14 cellular contexts compared by ENCODE assay signal in the genomic region with DNA sequence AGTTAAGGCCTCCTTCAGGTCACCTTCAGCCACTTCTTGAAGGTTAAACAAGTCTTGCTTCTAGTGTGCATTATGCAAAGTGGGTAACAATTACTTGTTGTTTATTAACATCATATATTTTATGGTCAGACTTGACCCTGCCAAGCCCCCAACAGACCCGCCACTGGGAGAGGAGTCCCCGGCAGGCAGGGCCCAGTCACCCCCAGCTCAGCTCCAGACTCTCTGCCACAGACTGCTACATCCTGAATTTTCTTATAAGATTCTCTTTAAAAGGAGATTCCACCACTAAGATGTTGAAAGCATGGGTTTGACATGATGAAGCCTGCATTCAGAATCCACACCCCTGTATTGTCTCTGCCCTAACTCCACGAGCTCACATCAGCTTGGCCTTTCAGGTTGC.
DNase-seq lines count a peak whose midpoint lies in the region; ATAC-seq and TF ChIP-seq lines count a peak whose summit lies in the region.
"Had no signal": no experiment of that assay in that cellular context is flagged by ENCODE, and none has a peak within 500 bp of the region (broad histone marks: within the 10 kb centered on the region; RNA-seq: fewer than 3 reads in every experiment).

No MANE protein-coding gene starts in this region.

- DNase-seq in WERI-Rb-1 (no peak), glutamatergic neuron (no peak), mucosa of gallbladder (ENCODE audit: low spot score) (peak; percentile 6), osteocyte (ENCODE audit: extremely low spot score, unreplicated experiment) (peak; percentile 76), Right ventricle myocardium inferior (ENCODE audit: missing footprints) (no peak)
- DNase-seq in central memory CD4-positive, alpha-beta T cell: no peak
- no peak for DNase-seq in CD8-positive, alpha-beta memory T cell
- DNase-seq: CD8-positive, alpha-beta T cell; COR-L47; DMS53; DND-41 had no signal

- TF ChIP-seq CTCF in WERI-Rb-1 (IDR thresholded peaks at IDR 0.05; ENCODE audit: low read depth, low read length) (no peak), glutamatergic neuron (IDR thresholded peaks at IDR 0.05; ENCODE audit: partially characterized antibody, unreplicated experiment) (no peak), osteocyte (IDR thresholded peaks at IDR 0.05) (no peak)

- intact Hi-C loops in Right ventricle myocardium inferior (cut with DNase I): no loop called here

- H3K27me3 ChIP-seq in WERI-Rb-1 (ENCODE audit: insufficient read depth, low read depth, severe bottlenecking): no peaks in the 10 kb centered on the region
- H3K27me3 ChIP-seq in CD8-positive, alpha-beta memory T cell (ENCODE audit: insufficient read depth, low read length, poor library complexity, severe bottlenecking): no peaks in the 10 kb centered on the region
- H3K27me3 ChIP-seq: BLaER1 treated with 17β-estradiol and CSF1 and Interleukin-3, amounts not matched to agents 10 nM and 100 nM had no signal

- POLR2A ChIA-PET in CD8-positive, alpha-beta memory T cell (lab: Charles Lee): no interaction called here

- CTCF ChIA-PET in CD8-positive, alpha-beta memory T cell (lab: Charles Lee): no interaction called here

- H3K27ac Mint-ChIP-seq in glutamatergic neuron (ENCODE audit: unreplicated experiment): peak overlapping the region; percentile 38
- H3K27ac Mint-ChIP-seq in osteocyte (ENCODE audit: unreplicated experiment): no peak overlapping the region
- no peak overlapping the region for H3K27ac Mint-ChIP-seq in CD8-positive, alpha-beta memory T cell
- H3K27ac Mint-ChIP-seq: B cell; CD8-positive, alpha-beta T cell; IgD-negative memory B cell had no signal

- no peaks in the 10 kb centered on the region for H3K4me1 ChIP-seq in CD8-positive, alpha-beta memory T cell (ENCODE audit: insufficient read depth, low read length)
- H3K4me1 ChIP-seq: BLaER1 treated with 17β-estradiol and CSF1 and Interleukin-3, amounts not matched to agents 10 nM and 100 nM had no signal

- no peak for ATAC-seq in Right ventricle myocardium inferior
- ATAC-seq: CD8-positive, alpha-beta T cell had no signal

- peaks cover 6% of the 10 kb centered on the region for H3K4me1 Mint-ChIP-seq in glutamatergic neuron (ENCODE audit: low read depth, unreplicated experiment)
- peaks cover 30% of the 10 kb centered on the region for H3K4me1 Mint-ChIP-seq in osteocyte (ENCODE audit: unreplicated experiment)
- no peaks in the 10 kb centered on the region for H3K4me1 Mint-ChIP-seq in CD8-positive, alpha-beta memory T cell
- H3K4me1 Mint-ChIP-seq: B cell, IgD-negative memory B cell had no signal

- H3K27me3 Mint-ChIP-seq in glutamatergic neuron (ENCODE audit: unreplicated experiment) (no peaks in the 10 kb centered on the region), osteocyte (ENCODE audit: unreplicated experiment) (no peaks in the 10 kb centered on the region)
- peaks cover 14 to 41% of the 10 kb centered on the region in 2 donors for H3K27me3 Mint-ChIP-seq in CD8-positive, alpha-beta memory T cell

- no peaks in the 10 kb centered on the region for H3K9me3 Mint-ChIP-seq in glutamatergic neuron (ENCODE audit: unreplicated experiment)
- H3K9me3 Mint-ChIP-seq in osteocyte (ENCODE audit: unreplicated experiment): peaks cover 5% of the 10 kb centered on the region
- H3K9me3 Mint-ChIP-seq in CD8-positive, alpha-beta memory T cell: no peaks in the 10 kb centered on the region
- H3K9me3 Mint-ChIP-seq: CD8-positive, alpha-beta T cell; IgD-negative memory B cell had no signal

- peak overlapping the region; percentile 58 for H3K27ac ChIP-seq in WERI-Rb-1
- H3K27ac ChIP-seq in CD8-positive, alpha-beta memory T cell (ENCODE audit: low read depth, low read length): no peak overlapping the region
- H3K27ac ChIP-seq: BLaER1 treated with 17β-estradiol and CSF1 and Interleukin-3, amounts not matched to agents 10 nM and 100 nM had no signal

- H3K9me3 ChIP-seq in WERI-Rb-1 (ENCODE audit: severe bottlenecking): peaks cover 2% of the 10 kb centered on the region
- H3K9me3 ChIP-seq in CD8-positive, alpha-beta memory T cell (ENCODE audit: low read length): no peaks in the 10 kb centered on the region

- H3K36me3 ChIP-seq in WERI-Rb-1: no peaks in the 10 kb centered on the region
- no peaks in the 10 kb centered on the region for H3K36me3 ChIP-seq in CD8-positive, alpha-beta memory T cell (ENCODE audit: insufficient read depth, low read length)
- H3K36me3 ChIP-seq: BLaER1 treated with 17β-estradiol and CSF1 and Interleukin-3, amounts not matched to agents 10 nM and 100 nM had no signal

- H3K36me3 Mint-ChIP-seq in glutamatergic neuron (ENCODE audit: unreplicated experiment) (peaks cover 19% of the 10 kb centered on the region), osteocyte (ENCODE audit: unreplicated experiment) (peaks cover 2% of the 10 kb centered on the region)
- no peaks in the 10 kb centered on the region for H3K36me3 Mint-ChIP-seq in CD8-positive, alpha-beta memory T cell
- H3K36me3 Mint-ChIP-seq: CD8-positive, alpha-beta T cell; IgD-negative memory B cell had no signal

- H3K4me3 ChIP-seq in WERI-Rb-1 (ENCODE audit: low read depth, low read length): no peak overlapping the region
- H3K4me3 ChIP-seq in CD8-positive, alpha-beta memory T cell (ENCODE audit: low read length): no peak overlapping the region
- H3K4me3 ChIP-seq: BLaER1 treated with 17β-estradiol and CSF1 and Interleukin-3, amounts not matched to agents 10 nM and 100 nM had no signal

- H3K4me3 Mint-ChIP-seq in glutamatergic neuron (ENCODE audit: unreplicated experiment) (no peak overlapping the region), osteocyte (ENCODE audit: unreplicated experiment) (no peak overlapping the region)
- no peak overlapping the region for H3K4me3 Mint-ChIP-seq in CD8-positive, alpha-beta memory T cell
- H3K4me3 Mint-ChIP-seq: B cell; CD8-positive, alpha-beta T cell; IgD-negative memory B cell had no signal

Comparison
In these comparisons a context has a peak if more than half of its experiments do, and no peak if none do; other contexts are left out.
1. DNase-seq: peak in mucosa of gallbladder (single experiment) and osteocyte (single experiment); none in WERI-Rb-1 (single experiment), glutamatergic neuron (single experiment), Right ventricle myocardium inferior (single experiment), central memory CD4-positive, alpha-beta T cell (single experiment) and CD8-positive, alpha-beta memory T cell (0 of 5).